ENCODE assay signal across 9 cellular contexts in the genomic region with DNA sequence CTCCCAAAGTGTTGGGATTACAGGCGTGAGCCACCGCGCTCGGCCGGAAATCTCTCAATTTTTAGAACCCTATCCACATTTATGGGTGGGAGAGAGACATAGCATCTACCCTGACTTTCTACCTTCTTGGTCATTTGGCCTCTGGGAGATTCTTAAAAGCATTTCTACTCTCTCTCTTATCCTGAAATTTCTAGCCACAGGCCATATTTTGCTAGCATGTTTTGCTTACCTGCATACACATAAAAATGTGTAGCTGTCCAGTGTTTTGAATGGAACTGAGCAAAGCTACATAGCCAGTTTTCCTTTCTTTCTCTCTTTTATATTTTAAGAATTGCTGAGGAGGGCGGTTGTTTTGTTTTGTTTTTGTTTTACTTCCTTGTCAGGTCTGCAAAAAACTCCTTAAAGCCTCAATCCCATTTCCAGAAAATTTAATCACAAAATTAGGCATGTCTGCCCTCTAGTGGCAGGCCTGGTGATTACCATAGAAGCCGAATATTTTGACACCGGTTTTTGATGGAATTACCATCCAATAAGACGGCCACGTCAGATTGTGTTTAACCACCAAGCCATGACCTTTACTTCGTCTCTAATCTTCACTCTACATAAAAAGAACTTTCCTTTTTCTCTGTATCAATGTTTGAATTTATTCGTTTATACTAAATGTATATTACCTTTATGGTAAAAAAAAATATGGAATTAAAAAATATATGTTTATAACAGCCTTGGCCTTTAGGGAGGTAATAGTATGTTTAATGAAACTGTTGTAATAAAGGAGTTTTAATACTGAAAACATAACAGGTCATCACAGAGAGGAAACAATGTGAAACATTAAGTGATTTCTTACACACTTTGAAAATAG. TPM values are rescaled to one million over a fixed set of nuclear protein-coding genes. Genes with fewer than 3 reads are reported as not detected.
DNase-seq lines count a peak whose midpoint lies in the region; ATAC-seq, FAIRE-seq and TF ChIP-seq lines count a peak whose summit lies in the region.
"Had no signal": no experiment of that assay in that cellular context is flagged by ENCODE, and none has a peak within 500 bp of the region (broad histone marks: within the 10 kb centered on the region; RNA-seq: fewer than 3 reads in every experiment).

No MANE protein-coding gene starts in this region.

- no peak overlapping the region for H3K27ac ChIP-seq in HCT116 (ENCODE audit: low read depth, low read length)
- H3K27ac ChIP-seq in uterus, result no peak overlapping the region

- H3K9me3 Mint-ChIP-seq in neural crest cell, result peaks cover 12% of the 10 kb centered on the region
- H3K9me3 Mint-ChIP-seq: stimulated activated naive CD8-positive, alpha-beta T cell treated with anti-CD3 and anti-CD28 coated beads, Interleukin-15, Interleukin-2, amounts not matched to agents 100 ng/mL and 50 ng/mL, for 24 hours had no signal

- no peak overlapping the region for H3K4me3 Mint-ChIP-seq in neural crest cell
- H3K4me3 Mint-ChIP-seq: stimulated activated naive CD8-positive, alpha-beta T cell treated with anti-CD3 and anti-CD28 coated beads, Interleukin-15, Interleukin-2, amounts not matched to agents 100 ng/mL and 50 ng/mL, for 24 hours had no signal

- peaks cover 6% of the 10 kb centered on the region for H3K27me3 Mint-ChIP-seq in neural crest cell (ENCODE audit: low read depth)

- H3K4me1 ChIP-seq in HCT116 (ENCODE audit: control insufficient read depth in 1 of 2, insufficient read depth in 2 of 2, low read length in 2 of 2), result peaks cover 0 to 2% of the 10 kb centered on the region in 2 experiments; a peak in 1 of 4 replicates
- no peaks in the 10 kb centered on the region for H3K4me1 ChIP-seq in uterus

- no TSS peak for BruUV-seq in HCT116 (replicated peaks; lab: Mats Ljungman, UMichigan)

- DNase-seq in D721Med (ENCODE audit: insufficient read length, low spot score) (no peak), HCT116 (ENCODE audit: low read depth, low spot score) (peak; percentile 42), NCI-H69 (lab: John Stamatoyannopoulos, UW) (peak; percentile 66), fibroblast of mammary gland (ENCODE audit: low read depth) (peak; percentile 67), neural crest cell (ENCODE audit: low read depth, low spot score) (peak; percentile 76), uterus (peak; percentile 35 to 36)
- DNase-seq in activated CD8-positive, alpha-beta memory T cell treated with anti-CD3 and anti-CD28 coated beads, Interleukin-2, amount 50 U/mL, for 48 hours, result peak; percentile 68

- RAD21 ChIA-PET in HCT116 (lab: Charles Lee; ENCODE audit: low non-redundant PET in 1 of 2, low total read pairs in 2 of 2, uncharacterized antibody in 2 of 2, unreplicated experiment in 2 of 2), result no interaction called here

- no peak overlapping the region for H3K27ac Mint-ChIP-seq in neural crest cell (ENCODE audit: unreplicated experiment)
- H3K27ac Mint-ChIP-seq: stimulated activated naive CD8-positive, alpha-beta T cell treated with anti-CD3 and anti-CD28 coated beads, Interleukin-15, Interleukin-2, amounts not matched to agents 100 ng/mL and 50 ng/mL, for 24 hours had no signal

- ATAC-seq in HCT116, result peak; percentile 79
- ATAC-seq in GM18511 (IDR thresholded peaks at IDR 0.05; ENCODE audit: unreplicated experiment), result no peak

- CTCF ChIA-PET in HCT116 (lab: Charles Lee), result interaction anchor here (0.9 to 1.1 kb wide), 2 partner anchors 11 to 81 kb away, joined by 3 to 4 read pairs; no protein-coding TSS in a partner anchor

- no peak overlapping the region for H3K9ac ChIP-seq in HCT116 (ENCODE audit: low read length)

- H3K4me3 ChIP-seq in HCT116 (replicated peaks in 1 of 2; ENCODE audit: low read depth in 1 of 2, low read length in 2 of 2), result no peak overlapping the region
- H3K4me3 ChIP-seq in fibroblast of mammary gland (ENCODE audit: control insufficient read depth, low read depth, low read length), result no peak overlapping the region
- H3K4me3 ChIP-seq in uterus, result no peak overlapping the region

- H3K36me3 Mint-ChIP-seq in neural crest cell (ENCODE audit: low read depth), result no peaks in the 10 kb centered on the region

- FAIRE-seq in D721Med (lab: Jason Lieb, UNC), result peak; percentile 69

- no peaks in the 10 kb centered on the region for H4K20me1 ChIP-seq in HCT116 (ENCODE audit: insufficient read depth)

- H3K36me3 ChIP-seq in HCT116 (ENCODE audit: control insufficient read depth in 1 of 2, insufficient read depth in 2 of 2, low read length in 2 of 2) (no peaks in the 10 kb centered on the region), uterus (no peaks in the 10 kb centered on the region)

- no peaks in the 10 kb centered on the region for H3K9me2 ChIP-seq in HCT116 (ENCODE audit: insufficient read depth)

- TF ChIP-seq POLR2A in HCT116 (IDR thresholded peaks at IDR 0.05; ENCODE audit: borderline replicate concordance, extremely low read depth, insufficient read depth, insufficient read length) (no peak), uterus (IDR thresholded peaks at IDR 0.05) (no peak)

- H3K79me2 ChIP-seq in HCT116 (ENCODE audit: insufficient read depth, low read length), result no peaks in the 10 kb centered on the region

- H3K27me3 ChIP-seq in HCT116 (ENCODE audit: insufficient read depth, low read length) (no peaks in the 10 kb centered on the region), uterus (no peaks in the 10 kb centered on the region)

- TF ChIP-seq CTCF in D721Med (IDR thresholded peaks at IDR 0.05; ENCODE audit: insufficient read depth, missing control alignments) (peak; percentile 86), HCT116 (IDR thresholded peaks at IDR 0.05 in 2 of 3, conservative IDR thresholded peaks at IDR 0.05 in 1 of 3; ENCODE audit: borderline replicate concordance in 1 of 3, insufficient read depth in 1 of 3, low read depth in 2 of 3, low read length in 2 of 3) (peak; percentile 45 to 92 (median 69); a peak in 5 of 6 replicates), fibroblast of mammary gland (conservative IDR thresholded peaks at IDR 0.05; ENCODE audit: control insufficient read depth, insufficient read depth, low read depth, low read length) (peak; percentile 85), neural crest cell (conservative IDR thresholded peaks at IDR 0.05) (peak; percentile 95), uterus (IDR thresholded peaks at IDR 0.05) (peak; percentile 71 to 85 (median 75))

- POLR2A ChIA-PET in HCT116 (lab: Charles Lee), result no interaction called here

- H3K4me1 Mint-ChIP-seq in neural crest cell, result no peaks in the 10 kb centered on the region

- H3K4me2 ChIP-seq in HCT116 (ENCODE audit: low read length), result no peak overlapping the region

- peak overlapping the region; percentile 96 for H2AFZ ChIP-seq in HCT116 (ENCODE audit: low read depth, low read length, poor library complexity, severe bottlenecking)

- H3K9me3 ChIP-seq in HCT116 (ENCODE audit: control insufficient read depth in 1 of 2, insufficient read depth in 1 of 2, low read depth in 1 of 2, low read length in 2 of 2) (no peaks in the 10 kb centered on the region), uterus (no peaks in the 10 kb centered on the region)

- intact Hi-C loops in HCT116 (cut with micrococcal nuclease) (no loop called here), uterus (cut with DNase I; ENCODE audit: low total_unique reads) (no loop called here)

- TF ChIP-seq RAD21 in HCT116 (IDR thresholded peaks at IDR 0.05; ENCODE audit: low read depth), result peak; percentile 71

TF ChIP-seq in HCT116, 20 proteins besides CTCF, POLR2A, EP300 and RAD21 (continues in another document):
- TF ChIP-seq TCF7L2 (IDR thresholded peaks at IDR 0.05; ENCODE audit: borderline replicate concordance, extremely low read depth, insufficient read depth, insufficient read length) (no peak), EZH2phosphoT487 (IDR thresholded peaks at IDR 0.05; ENCODE audit: borderline replicate concordance) (no peak), EGR1 (IDR thresholded peaks at IDR 0.05; ENCODE audit: low read depth) (no peak), ELF1 (IDR thresholded peaks at IDR 0.05; ENCODE audit: borderline replicate concordance, low read depth) (no peak), CEBPB (IDR thresholded peaks at IDR 0.05; ENCODE audit: low read depth) (no peak), POLR2AphosphoS5 (IDR thresholded peaks at IDR 0.05; ENCODE audit: low read depth, low read length) (no peak), FOSL1 (IDR thresholded peaks at IDR 0.05; ENCODE audit: low read depth) (no peak), EZH2 (IDR thresholded peaks at IDR 0.05) (no peak), ZNF274 (IDR thresholded peaks at IDR 0.05; ENCODE audit: low read depth, low read length) (no peak), SRF (IDR thresholded peaks at IDR 0.05; ENCODE audit: low read depth) (no peak), ZFX (IDR thresholded peaks at IDR 0.05) (no peak), CBX3 (IDR thresholded peaks at IDR 0.05; ENCODE audit: low read depth) (no peak), JUND (IDR thresholded peaks at IDR 0.05) (no peak), SIN3A (IDR thresholded peaks at IDR 0.05; ENCODE audit: low read depth) (no peak)
- TF ChIP-seq, protein P1, sequence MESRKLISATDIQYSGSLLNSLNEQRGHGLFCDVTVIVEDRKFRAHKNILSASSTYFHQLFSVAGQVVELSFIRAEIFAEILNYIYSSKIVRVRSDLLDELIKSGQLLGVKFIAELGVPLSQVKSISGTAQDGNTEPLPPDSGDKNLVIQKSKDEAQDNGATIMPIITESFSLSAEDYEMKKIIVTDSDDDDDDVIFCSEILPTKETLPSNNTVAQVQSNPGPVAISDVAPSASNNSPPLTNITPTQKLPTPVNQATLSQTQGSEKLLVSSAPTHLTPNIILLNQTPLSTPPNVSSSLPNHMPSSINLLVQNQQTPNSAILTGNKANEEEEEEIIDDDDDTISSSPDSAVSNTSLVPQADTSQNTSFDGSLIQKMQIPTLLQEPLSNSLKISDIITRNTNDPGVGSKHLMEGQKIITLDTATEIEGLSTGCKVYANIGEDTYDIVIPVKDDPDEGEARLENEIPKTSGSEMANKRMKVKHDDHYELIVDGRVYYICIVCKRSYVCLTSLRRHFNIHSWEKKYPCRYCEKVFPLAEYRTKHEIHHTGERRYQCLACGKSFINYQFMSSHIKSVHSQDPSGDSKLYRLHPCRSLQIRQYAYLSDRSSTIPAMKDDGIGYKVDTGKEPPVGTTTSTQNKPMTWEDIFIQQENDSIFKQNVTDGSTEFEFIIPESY (IDR thresholded peaks at IDR 0.05; ENCODE audit: extremely low read depth, insufficient replicate concordance, low read length), result no peak
- TF ChIP-seq, protein P2, sequence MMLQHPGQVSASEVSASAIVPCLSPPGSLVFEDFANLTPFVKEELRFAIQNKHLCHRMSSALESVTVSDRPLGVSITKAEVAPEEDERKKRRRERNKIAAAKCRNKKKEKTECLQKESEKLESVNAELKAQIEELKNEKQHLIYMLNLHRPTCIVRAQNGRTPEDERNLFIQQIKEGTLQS (IDR thresholded peaks at IDR 0.05), result no peak
- TF ChIP-seq, protein P3, sequence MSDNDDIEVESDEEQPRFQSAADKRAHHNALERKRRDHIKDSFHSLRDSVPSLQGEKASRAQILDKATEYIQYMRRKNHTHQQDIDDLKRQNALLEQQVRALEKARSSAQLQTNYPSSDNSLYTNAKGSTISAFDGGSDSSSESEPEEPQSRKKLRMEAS (IDR thresholded peaks at IDR 0.05), result no peak

RNA-seq across cellular contexts. Expression of a gene that starts 34.4 kb away (rescaled TPM):
- total RNA-seq in HCT116 (2021; ENCODE audit: unreplicated experiment) (not detected), neural crest cell (0.42 and 0.77 TPM in 2 replicates), uterus (under 1 TPM in 2 of 4 donors, not detected in 2; 0.62 to 0.91 TPM)
- 0.08 TPM in 1 of 2 replicates, not detected in the other for polyA plus RNA-seq in HCT116 (2012)
